1 cellular context compared by ENCODE assay signal in the genomic region with DNA sequence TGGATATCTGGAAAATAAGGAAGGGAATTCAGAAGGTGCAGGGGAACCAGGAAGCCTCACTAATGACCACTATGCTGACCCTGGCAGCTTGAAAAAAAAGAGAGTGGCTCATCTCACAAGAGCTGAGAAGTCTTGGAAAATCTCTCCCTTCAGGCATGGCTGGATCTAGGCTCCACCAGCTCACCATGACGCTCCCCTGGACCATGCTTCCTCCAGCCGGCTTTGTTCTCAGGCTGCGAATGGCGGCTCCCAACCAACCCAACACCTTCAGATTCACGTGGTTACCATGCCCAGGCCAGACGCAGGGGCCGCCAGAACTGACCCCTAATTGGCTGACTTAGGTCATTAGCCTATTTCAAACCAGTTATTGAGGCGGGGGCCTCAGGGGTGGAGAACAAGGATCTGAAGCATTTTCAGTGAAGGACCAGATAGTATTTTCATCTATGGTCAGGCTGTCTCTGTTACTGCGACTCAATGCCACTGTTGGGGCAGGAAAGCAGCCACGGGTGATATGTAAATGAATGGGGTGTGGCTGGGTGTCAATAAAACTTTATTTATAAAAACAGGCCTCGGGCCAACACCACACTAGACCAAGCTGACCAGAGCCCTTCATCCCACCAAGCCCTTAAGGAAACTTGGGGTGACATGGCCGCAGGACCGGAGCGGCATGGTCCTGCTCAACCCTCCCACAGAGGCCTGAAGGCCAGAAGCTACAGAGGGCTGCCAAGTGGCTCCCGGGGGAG.
A peak's percentile ranks its signal among the peaks of the same experiment; 100 is the strongest.
TF ChIP-seq lines count a peak whose summit lies in the region.

No MANE protein-coding gene starts in this region.

TF ChIP-seq in HepG2, 621 proteins besides CTCF, POLR2A, EP300 and RAD21:
- TF ChIP-seq HOXA9 (CRISPR knock-in tag; IDR thresholded peaks at IDR 0.05; ENCODE audit: borderline replicate concordance), result no peak
- TF ChIP-seq ZNF292 (CRISPR knock-in tag; IDR thresholded peaks at IDR 0.05; ENCODE audit: borderline replicate concordance, low read depth), result no peak
- no peak for TF ChIP-seq KLF15 (CRISPR knock-in tag; IDR thresholded peaks at IDR 0.05; ENCODE audit: borderline replicate concordance)
- TF ChIP-seq, protein P1, sequence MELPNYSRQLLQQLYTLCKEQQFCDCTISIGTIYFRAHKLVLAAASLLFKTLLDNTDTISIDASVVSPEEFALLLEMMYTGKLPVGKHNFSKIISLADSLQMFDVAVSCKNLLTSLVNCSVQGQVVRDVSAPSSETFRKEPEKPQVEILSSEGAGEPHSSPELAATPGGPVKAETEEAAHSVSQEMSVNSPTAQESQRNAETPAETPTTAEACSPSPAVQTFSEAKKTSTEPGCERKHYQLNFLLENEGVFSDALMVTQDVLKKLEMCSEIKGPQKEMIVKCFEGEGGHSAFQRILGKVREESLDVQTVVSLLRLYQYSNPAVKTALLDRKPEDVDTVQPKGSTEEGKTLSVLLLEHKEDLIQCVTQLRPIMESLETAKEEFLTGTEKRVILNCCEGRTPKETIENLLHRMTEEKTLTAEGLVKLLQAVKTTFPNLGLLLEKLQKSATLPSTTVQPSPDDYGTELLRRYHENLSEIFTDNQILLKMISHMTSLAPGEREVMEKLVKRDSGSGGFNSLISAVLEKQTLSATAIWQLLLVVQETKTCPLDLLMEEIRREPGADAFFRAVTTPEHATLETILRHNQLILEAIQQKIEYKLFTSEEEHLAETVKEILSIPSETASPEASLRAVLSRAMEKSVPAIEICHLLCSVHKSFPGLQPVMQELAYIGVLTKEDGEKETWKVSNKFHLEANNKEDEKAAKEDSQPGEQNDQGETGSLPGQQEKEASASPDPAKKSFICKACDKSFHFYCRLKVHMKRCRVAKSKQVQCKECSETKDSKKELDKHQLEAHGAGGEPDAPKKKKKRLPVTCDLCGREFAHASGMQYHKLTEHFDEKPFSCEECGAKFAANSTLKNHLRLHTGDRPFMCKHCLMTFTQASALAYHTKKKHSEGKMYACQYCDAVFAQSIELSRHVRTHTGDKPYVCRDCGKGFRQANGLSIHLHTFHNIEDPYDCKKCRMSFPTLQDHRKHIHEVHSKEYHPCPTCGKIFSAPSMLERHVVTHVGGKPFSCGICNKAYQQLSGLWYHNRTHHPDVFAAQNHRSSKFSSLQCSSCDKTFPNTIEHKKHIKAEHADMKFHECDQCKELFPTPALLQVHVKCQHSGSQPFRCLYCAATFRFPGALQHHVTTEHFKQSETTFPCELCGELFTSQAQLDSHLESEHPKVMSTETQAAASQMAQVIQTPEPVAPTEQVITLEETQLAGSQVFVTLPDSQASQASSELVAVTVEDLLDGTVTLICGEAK (IDR thresholded peaks at IDR 0.05), result peak; percentile 54
- TF ChIP-seq, protein P1 (CRISPR knock-in tag; IDR thresholded peaks at IDR 0.05), result peak; percentile 97
- peak; percentile 87; the same call in 1 of the 2 replicates for TF ChIP-seq ZNF329 (CRISPR knock-in tag; IDR thresholded peaks at IDR 0.05; ENCODE audit: low read depth)
- TF ChIP-seq MAFG (CRISPR knock-in tag; IDR thresholded peaks at IDR 0.05), result 0 out of 2 replicates have a peak, but pooled peaks have one; percentile 21
TF ChIP-seq in HepG2: peak in this region for 3.
